2 cellular contexts compared by ENCODE assay signal in the genomic region with DNA sequence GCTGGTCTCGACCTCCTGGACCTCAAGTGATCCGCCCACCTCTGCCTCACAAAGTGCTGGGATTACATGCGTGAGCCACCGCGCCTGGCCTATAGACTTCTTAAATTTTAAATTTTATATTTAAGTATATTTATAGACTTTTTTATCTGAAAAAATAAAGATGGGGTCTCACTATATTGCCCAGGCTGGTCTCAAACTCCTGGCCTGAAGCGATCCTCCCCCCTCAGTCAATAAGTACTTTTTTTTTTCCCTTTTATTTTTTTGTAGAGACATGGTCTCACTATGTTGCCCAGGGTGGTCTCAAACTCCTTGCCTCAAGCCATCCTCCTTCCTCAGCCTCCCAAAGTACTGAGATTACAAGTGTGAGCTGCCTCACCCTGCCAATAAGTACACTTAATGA.
TF ChIP-seq lines count a peak whose summit lies in the region.

No MANE protein-coding gene starts in this region.

TF ChIP-seq in SK-N-SH, 30 proteins besides CTCF, POLR2A, EP300 and RAD21:
- no peak for TF ChIP-seq FOSL2 (IDR thresholded peaks at IDR 0.05; ENCODE audit: borderline replicate concordance, low read depth)
- no peak for TF ChIP-seq RFX5 (IDR thresholded peaks at IDR 0.05; ENCODE audit: low read length)
- no peak for TF ChIP-seq RCOR1 (IDR thresholded peaks at IDR 0.05; ENCODE audit: low read length)
- no peak for TF ChIP-seq JUND (IDR thresholded peaks at IDR 0.05)
- TF ChIP-seq, protein P1, sequence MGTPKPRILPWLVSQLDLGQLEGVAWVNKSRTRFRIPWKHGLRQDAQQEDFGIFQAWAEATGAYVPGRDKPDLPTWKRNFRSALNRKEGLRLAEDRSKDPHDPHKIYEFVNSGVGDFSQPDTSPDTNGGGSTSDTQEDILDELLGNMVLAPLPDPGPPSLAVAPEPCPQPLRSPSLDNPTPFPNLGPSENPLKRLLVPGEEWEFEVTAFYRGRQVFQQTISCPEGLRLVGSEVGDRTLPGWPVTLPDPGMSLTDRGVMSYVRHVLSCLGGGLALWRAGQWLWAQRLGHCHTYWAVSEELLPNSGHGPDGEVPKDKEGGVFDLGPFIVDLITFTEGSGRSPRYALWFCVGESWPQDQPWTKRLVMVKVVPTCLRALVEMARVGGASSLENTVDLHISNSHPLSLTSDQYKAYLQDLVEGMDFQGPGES (IDR thresholded peaks at IDR 0.05; ENCODE audit: low read depth, low read length), result no peak
- TF ChIP-seq ELF1 (IDR thresholded peaks at IDR 0.05), result no peak

TF ChIP-seq in SK-N-SH treated with all-trans-retinoic acid at 6 μM for 48 hours, 23 proteins besides CTCF, POLR2A, EP300 and RAD21 (continued from another document):
- TF ChIP-seq, protein P2, sequence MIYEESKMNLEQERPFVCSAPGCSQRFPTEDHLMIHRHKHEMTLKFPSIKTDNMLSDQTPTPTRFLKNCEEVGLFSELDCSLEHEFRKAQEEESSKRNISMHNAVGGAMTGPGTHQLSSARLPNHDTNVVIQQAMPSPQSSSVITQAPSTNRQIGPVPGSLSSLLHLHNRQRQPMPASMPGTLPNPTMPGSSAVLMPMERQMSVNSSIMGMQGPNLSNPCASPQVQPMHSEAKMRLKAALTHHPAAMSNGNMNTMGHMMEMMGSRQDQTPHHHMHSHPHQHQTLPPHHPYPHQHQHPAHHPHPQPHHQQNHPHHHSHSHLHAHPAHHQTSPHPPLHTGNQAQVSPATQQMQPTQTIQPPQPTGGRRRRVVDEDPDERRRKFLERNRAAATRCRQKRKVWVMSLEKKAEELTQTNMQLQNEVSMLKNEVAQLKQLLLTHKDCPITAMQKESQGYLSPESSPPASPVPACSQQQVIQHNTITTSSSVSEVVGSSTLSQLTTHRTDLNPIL (CRISPR knock-in tag; IDR thresholded peaks at IDR 0.05; ENCODE audit: low read depth), result no peak
- TF ChIP-seq ZNF70 (CRISPR knock-in tag; IDR thresholded peaks at IDR 0.05), result no peak
